1 cellular context compared by ENCODE assay signal in genomic region chr14:100214768-100215079, GRCh38.
TF ChIP-seq lines count a peak whose summit lies in the region.

No MANE protein-coding gene starts in this region.

TF ChIP-seq in HepG2, 621 proteins besides CTCF, POLR2A, EP300 and RAD21:
- TF ChIP-seq ZNF562 (CRISPR knock-in tag; IDR thresholded peaks at IDR 0.05; ENCODE audit: borderline replicate concordance) (no peak), NCOA5 (CRISPR knock-in tag; IDR thresholded peaks at IDR 0.05) (no peak), TRIM22 (IDR thresholded peaks at IDR 0.05) (no peak), ZNF143 (CRISPR knock-in tag; IDR thresholded peaks at IDR 0.05) (peak; percentile 4; the same call in 1 of the 2 replicates), MTERF4 (CRISPR knock-in tag; IDR thresholded peaks at IDR 0.05) (0 out of 2 replicates have a peak, but pooled peaks have one; percentile 66), LBX2 (CRISPR knock-in tag; IDR thresholded peaks at IDR 0.05; ENCODE audit: borderline replicate concordance) (no peak), ZNF709 (CRISPR knock-in tag; IDR thresholded peaks at IDR 0.05) (no peak), TCF12 (IDR thresholded peaks at IDR 0.05) (no peak), TCF12 (CRISPR knock-in tag; IDR thresholded peaks at IDR 0.05) (0 out of 2 replicates have a peak, but pooled peaks have one; percentile 8), CREM (IDR thresholded peaks at IDR 0.05) (0 out of 2 replicates have a peak, but pooled peaks have one; percentile 22), CREM (CRISPR knock-in tag; IDR thresholded peaks at IDR 0.05) (no peak), NFAT5 (CRISPR knock-in tag; IDR thresholded peaks at IDR 0.05) (0 out of 2 replicates have a peak, but pooled peaks have one; percentile 2), HNF1B (CRISPR knock-in tag; IDR thresholded peaks at IDR 0.05) (peak; percentile 74; the same call in 1 of the 2 replicates), THAP9 (CRISPR knock-in tag; IDR thresholded peaks at IDR 0.05; ENCODE audit: borderline replicate concordance) (0 out of 2 replicates have a peak, but pooled peaks have one; percentile 2), SATB2 (CRISPR knock-in tag; IDR thresholded peaks at IDR 0.05) (0 out of 2 replicates have a peak, but pooled peaks have one; percentile 12), HES4 (CRISPR knock-in tag; IDR thresholded peaks at IDR 0.05; ENCODE audit: borderline replicate concordance) (peak; percentile 4; the same call in 1 of the 2 replicates)
- TF ChIP-seq, protein P1, sequence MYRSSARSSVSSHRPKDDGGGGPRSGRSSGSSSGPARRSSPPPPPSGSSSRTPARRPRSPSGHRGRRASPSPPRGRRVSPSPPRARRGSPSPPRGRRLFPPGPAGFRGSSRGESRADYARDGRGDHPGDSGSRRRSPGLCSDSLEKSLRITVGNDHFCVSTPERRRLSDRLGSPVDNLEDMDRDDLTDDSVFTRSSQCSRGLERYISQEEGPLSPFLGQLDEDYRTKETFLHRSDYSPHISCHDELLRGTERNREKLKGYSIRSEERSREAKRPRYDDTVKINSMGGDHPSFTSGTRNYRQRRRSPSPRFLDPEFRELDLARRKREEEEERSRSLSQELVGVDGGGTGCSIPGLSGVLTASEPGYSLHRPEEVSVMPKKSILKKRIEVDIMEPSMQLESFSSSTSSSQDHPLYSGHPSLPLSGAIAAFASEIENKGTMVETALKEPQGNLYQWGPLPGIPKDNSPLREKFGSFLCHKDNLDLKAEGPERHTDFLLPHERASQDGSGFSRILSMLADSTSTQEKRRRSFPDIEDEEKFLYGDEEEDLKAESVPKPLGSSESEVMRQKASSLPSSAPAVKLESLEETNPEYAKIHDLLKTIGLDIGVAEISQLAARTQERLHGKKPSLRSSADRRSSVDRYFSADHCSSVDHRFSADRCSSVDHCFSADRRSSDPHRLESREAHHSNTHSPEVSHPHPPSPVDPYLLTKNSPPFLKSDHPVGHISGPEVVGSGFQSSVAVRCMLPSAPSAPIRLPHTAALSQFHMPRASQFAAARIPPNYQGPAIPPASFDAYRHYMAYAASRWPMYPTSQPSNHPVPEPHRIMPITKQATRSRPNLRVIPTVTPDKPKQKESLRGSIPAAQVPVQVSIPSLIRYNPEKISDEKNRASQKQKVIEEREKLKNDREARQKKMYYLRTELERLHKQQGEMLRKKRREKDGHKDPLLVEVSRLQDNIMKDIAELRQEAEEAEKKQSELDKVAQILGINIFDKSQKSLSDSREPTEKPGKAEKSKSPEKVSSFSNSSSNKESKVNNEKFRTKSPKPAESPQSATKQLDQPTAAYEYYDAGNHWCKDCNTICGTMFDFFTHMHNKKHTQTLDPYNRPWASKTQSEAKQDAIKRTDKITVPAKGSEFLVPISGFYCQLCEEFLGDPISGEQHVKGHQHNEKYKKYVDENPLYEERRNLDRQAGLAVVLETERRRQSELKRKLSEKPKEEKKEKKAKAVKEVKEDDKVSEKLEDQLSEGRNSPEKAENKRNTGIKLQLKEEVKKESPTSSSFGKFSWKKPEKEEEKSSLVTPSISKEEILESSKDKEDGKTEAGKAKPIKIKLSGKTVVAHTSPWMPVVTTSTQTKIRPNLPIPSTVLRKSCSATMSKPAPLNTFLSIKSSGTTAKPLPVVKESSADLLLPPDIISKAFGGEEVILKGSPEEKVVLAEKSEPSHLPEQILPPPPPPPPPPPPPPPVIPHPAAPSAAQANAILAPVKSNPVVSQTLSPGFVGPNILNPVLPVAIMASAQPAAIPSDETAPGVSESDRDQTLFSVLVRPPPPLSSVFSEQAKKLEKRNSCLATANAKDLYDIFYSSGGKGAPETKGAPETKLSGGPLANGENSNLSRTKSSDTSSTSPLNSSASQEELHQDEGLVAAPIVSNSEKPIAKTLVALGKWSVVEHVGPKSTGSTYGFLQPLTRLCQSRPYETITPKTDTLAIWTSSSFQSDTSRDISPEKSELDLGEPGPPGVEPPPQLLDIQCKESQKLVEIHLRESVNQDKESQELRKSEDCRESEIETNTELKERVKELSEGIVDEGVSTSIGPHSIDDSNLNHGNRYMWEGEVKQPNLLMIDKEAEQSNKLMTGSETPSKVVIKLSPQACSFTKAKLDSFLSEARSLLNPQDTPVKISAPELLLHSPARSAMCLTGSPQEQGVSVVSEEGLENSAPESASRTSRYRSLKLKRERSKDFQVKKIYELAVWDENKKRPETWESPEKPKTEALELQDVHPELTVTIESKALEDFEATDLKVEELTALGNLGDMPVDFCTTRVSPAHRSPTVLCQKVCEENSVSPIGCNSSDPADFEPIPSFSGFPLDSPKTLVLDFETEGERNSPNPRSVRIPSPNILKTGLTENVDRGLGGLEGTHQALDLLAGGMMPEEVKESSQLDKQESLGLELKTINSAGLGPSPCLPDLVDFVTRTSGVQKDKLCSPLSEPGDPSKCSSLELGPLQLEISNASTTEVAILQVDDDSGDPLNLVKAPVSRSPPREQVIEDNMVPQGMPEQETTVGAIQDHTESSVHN (CRISPR knock-in tag; IDR thresholded peaks at IDR 0.05): no peak
- TF ChIP-seq, protein P2, sequence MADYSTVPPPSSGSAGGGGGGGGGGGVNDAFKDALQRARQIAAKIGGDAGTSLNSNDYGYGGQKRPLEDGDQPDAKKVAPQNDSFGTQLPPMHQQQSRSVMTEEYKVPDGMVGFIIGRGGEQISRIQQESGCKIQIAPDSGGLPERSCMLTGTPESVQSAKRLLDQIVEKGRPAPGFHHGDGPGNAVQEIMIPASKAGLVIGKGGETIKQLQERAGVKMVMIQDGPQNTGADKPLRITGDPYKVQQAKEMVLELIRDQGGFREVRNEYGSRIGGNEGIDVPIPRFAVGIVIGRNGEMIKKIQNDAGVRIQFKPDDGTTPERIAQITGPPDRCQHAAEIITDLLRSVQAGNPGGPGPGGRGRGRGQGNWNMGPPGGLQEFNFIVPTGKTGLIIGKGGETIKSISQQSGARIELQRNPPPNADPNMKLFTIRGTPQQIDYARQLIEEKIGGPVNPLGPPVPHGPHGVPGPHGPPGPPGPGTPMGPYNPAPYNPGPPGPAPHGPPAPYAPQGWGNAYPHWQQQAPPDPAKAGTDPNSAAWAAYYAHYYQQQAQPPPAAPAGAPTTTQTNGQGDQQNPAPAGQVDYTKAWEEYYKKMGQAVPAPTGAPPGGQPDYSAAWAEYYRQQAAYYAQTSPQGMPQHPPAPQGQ (CRISPR knock-in tag; IDR thresholded peaks at IDR 0.05; ENCODE audit: borderline replicate concordance): no peak
- TF ChIP-seq, protein P3, sequence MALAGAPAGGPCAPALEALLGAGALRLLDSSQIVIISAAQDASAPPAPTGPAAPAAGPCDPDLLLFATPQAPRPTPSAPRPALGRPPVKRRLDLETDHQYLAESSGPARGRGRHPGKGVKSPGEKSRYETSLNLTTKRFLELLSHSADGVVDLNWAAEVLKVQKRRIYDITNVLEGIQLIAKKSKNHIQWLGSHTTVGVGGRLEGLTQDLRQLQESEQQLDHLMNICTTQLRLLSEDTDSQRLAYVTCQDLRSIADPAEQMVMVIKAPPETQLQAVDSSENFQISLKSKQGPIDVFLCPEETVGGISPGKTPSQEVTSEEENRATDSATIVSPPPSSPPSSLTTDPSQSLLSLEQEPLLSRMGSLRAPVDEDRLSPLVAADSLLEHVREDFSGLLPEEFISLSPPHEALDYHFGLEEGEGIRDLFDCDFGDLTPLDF (CRISPR knock-in tag; IDR thresholded peaks at IDR 0.05): 0 out of 2 replicates have a peak, but pooled peaks have one; percentile 10
